1 cellular context compared by ENCODE assay signal in genomic region chr1:110312188-110313121, GRCh38.
TF ChIP-seq lines count a peak whose summit lies in the region.

No MANE protein-coding gene starts in this region.

TF ChIP-seq in K562, 482 proteins besides CTCF, POLR2A, EP300 and RAD21 (continued from another document):
- no peak for TF ChIP-seq UBTF (IDR thresholded peaks at IDR 0.05; ENCODE audit: borderline replicate concordance in 1 of 2, low read depth in 2 of 2, low read length in 2 of 2)
- TF ChIP-seq, protein P1, sequence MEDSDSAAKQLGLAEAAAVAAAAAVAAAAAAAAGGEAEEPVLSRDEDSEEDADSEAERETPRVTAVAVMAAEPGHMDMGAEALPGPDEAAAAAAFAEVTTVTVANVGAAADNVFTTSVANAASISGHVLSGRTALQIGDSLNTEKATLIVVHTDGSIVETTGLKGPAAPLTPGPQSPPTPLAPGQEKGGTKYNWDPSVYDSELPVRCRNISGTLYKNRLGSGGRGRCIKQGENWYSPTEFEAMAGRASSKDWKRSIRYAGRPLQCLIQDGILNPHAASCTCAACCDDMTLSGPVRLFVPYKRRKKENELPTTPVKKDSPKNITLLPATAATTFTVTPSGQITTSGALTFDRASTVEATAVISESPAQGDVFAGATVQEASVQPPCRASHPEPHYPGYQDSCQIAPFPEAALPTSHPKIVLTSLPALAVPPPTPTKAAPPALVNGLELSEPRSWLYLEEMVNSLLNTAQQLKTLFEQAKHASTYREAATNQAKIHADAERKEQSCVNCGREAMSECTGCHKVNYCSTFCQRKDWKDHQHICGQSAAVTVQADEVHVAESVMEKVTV (CRISPR knock-in tag; IDR thresholded peaks at IDR 0.05): peak; percentile 89
- TF ChIP-seq, protein P2, sequence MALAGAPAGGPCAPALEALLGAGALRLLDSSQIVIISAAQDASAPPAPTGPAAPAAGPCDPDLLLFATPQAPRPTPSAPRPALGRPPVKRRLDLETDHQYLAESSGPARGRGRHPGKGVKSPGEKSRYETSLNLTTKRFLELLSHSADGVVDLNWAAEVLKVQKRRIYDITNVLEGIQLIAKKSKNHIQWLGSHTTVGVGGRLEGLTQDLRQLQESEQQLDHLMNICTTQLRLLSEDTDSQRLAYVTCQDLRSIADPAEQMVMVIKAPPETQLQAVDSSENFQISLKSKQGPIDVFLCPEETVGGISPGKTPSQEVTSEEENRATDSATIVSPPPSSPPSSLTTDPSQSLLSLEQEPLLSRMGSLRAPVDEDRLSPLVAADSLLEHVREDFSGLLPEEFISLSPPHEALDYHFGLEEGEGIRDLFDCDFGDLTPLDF (CRISPR knock-in tag; IDR thresholded peaks at IDR 0.05): no peak
- TF ChIP-seq NFXL1 (CRISPR knock-in tag; IDR thresholded peaks at IDR 0.05): no peak
- no peak for TF ChIP-seq CCAR2 (IDR thresholded peaks at IDR 0.05; ENCODE audit: low read depth, low read length)
- no peak for TF ChIP-seq PTRF (tag; IDR thresholded peaks at IDR 0.05)
- no peak for TF ChIP-seq GABPB2 (CRISPR knock-in tag; conservative IDR thresholded peaks at IDR 0.05)
- TF ChIP-seq RB1 (IDR thresholded peaks at IDR 0.05; ENCODE audit: low read depth): 0 out of 2 replicates have a peak, but pooled peaks have one; percentile 13
- TF ChIP-seq CHD2 (IDR thresholded peaks at IDR 0.05; ENCODE audit: low read depth, low read length): no peak
- TF ChIP-seq MED1 (CRISPR knock-in tag; IDR thresholded peaks at IDR 0.05; ENCODE audit: borderline replicate concordance): no peak
- TF ChIP-seq ZNF445 (CRISPR knock-in tag; IDR thresholded peaks at IDR 0.05; ENCODE audit: low read depth): no peak
- TF ChIP-seq, protein P3, sequence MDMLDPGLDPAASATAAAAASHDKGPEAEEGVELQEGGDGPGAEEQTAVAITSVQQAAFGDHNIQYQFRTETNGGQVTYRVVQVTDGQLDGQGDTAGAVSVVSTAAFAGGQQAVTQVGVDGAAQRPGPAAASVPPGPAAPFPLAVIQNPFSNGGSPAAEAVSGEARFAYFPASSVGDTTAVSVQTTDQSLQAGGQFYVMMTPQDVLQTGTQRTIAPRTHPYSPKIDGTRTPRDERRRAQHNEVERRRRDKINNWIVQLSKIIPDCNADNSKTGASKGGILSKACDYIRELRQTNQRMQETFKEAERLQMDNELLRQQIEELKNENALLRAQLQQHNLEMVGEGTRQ (CRISPR knock-in tag; IDR thresholded peaks at IDR 0.05): no peak
- no peak for TF ChIP-seq MTA2 (IDR thresholded peaks at IDR 0.05; ENCODE audit: low read depth)
- TF ChIP-seq, protein P4, sequence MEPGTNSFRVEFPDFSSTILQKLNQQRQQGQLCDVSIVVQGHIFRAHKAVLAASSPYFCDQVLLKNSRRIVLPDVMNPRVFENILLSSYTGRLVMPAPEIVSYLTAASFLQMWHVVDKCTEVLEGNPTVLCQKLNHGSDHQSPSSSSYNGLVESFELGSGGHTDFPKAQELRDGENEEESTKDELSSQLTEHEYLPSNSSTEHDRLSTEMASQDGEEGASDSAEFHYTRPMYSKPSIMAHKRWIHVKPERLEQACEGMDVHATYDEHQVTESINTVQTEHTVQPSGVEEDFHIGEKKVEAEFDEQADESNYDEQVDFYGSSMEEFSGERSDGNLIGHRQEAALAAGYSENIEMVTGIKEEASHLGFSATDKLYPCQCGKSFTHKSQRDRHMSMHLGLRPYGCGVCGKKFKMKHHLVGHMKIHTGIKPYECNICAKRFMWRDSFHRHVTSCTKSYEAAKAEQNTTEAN (CRISPR knock-in tag; IDR thresholded peaks at IDR 0.05): no peak
- no peak for TF ChIP-seq ZNF253 (CRISPR knock-in tag; conservative IDR thresholded peaks at IDR 0.05)
